In genomic region chr5:82389347-82389746, GRCh38 we compare ENCODE assay signal across 15 cellular contexts.
DNase-seq lines count a peak whose midpoint lies in the region; ATAC-seq and TF ChIP-seq lines count a peak whose summit lies in the region.
"Had no signal": no experiment of that assay in that cellular context is flagged by ENCODE, and none has a peak within 500 bp of the region (broad histone marks: within the 10 kb centered on the region; RNA-seq: fewer than 3 reads in every experiment).

No MANE protein-coding gene starts in this region.

- no peaks in the 10 kb centered on the region for H3K36me3 Mint-ChIP-seq in activated naive CD4-positive, alpha-beta T cell treated with anti-CD3 and anti-CD28 coated beads for 36 hours (ENCODE audit: low read depth)
- H3K36me3 Mint-ChIP-seq in activated naive CD4-positive, alpha-beta T cell treated with anti-CD3 and anti-CD28 coated beads, Interleukin-2, amount 10 ng/mL, durations not matched to agents 7 days and 5 days, result no peaks in the 10 kb centered on the region
- H3K36me3 Mint-ChIP-seq: WTC11 had no signal

- H3K9ac ChIP-seq in SK-N-MC (ENCODE audit: insufficient read length) (no peak overlapping the region), fibroblast of lung (ENCODE audit: insufficient read depth, low read length) (no peak overlapping the region)
- H3K9ac ChIP-seq: KMS-11 had no signal

- no peaks in the 10 kb centered on the region for H4K20me1 ChIP-seq in fibroblast of lung (ENCODE audit: control insufficient read depth, extremely low read depth, insufficient read depth, low read length)

- H3K79me2 ChIP-seq in fibroblast of lung (ENCODE audit: control insufficient read depth, insufficient read depth, low read length), result no peaks in the 10 kb centered on the region

- H3K9me3 ChIP-seq in SK-N-MC (ENCODE audit: low read depth, low read length) (no peaks in the 10 kb centered on the region), fibroblast of lung (ENCODE audit: control insufficient read depth, insufficient read depth, low read depth, low read length) (no peaks in the 10 kb centered on the region), thoracic aorta (no peaks in the 10 kb centered on the region)
- H3K9me3 ChIP-seq: colonic mucosa, prostate gland had no signal

- no peaks in the 10 kb centered on the region for H3K9me3 Mint-ChIP-seq in activated naive CD4-positive, alpha-beta T cell treated with anti-CD3 and anti-CD28 coated beads for 36 hours
- no peaks in the 10 kb centered on the region for H3K9me3 Mint-ChIP-seq in activated naive CD4-positive, alpha-beta T cell treated with anti-CD3 and anti-CD28 coated beads, Interleukin-2, amount 10 ng/mL, durations not matched to agents 7 days and 5 days
- H3K9me3 Mint-ChIP-seq: WTC11 had no signal

- TF ChIP-seq CTCF in fibroblast of lung (conservative IDR thresholded peaks at IDR 0.05 in 1 of 2, IDR thresholded peaks at IDR 0.05 in 1 of 2; ENCODE audit: low read depth in 1 of 2, low read length in 2 of 2), result no peak
- TF ChIP-seq CTCF in thoracic aorta (IDR thresholded peaks at IDR 0.05), result no peak

- H3K27ac Mint-ChIP-seq in activated naive CD4-positive, alpha-beta T cell treated with anti-CD3 and anti-CD28 coated beads for 36 hours, result peak overlapping the region; percentile 66
- H3K27ac Mint-ChIP-seq in activated naive CD4-positive, alpha-beta T cell treated with anti-CD3 and anti-CD28 coated beads, Interleukin-2, amount 10 ng/mL, durations not matched to agents 7 days and 5 days, result no peak overlapping the region
- H3K27ac Mint-ChIP-seq: WTC11 had no signal

- H2AFZ ChIP-seq in fibroblast of lung (ENCODE audit: low read length), result no peak overlapping the region

- H3K36me3 ChIP-seq in SK-N-MC (ENCODE audit: insufficient read depth, low read length) (no peaks in the 10 kb centered on the region), fibroblast of lung (ENCODE audit: control insufficient read depth, insufficient read depth, low read length) (no peaks in the 10 kb centered on the region), thoracic aorta (no peaks in the 10 kb centered on the region)
- H3K36me3 ChIP-seq: colonic mucosa, prostate gland had no signal

- H3K4me3 ChIP-seq in SK-N-MC (peak overlapping the region; percentile 1; the same call in 1 of the 2 replicates), fibroblast of lung (replicated peaks in 1 of 4; ENCODE audit: control extremely low read depth in 1 of 4, insufficient read depth in 1 of 4, low read depth in 3 of 4, low read length in 4 of 4) (no peak overlapping the region), thoracic aorta (peak overlapping the region; percentile 7)
- H3K4me3 ChIP-seq: colonic mucosa, prostate gland had no signal

- H3K27me3 ChIP-seq in fibroblast of lung (ENCODE audit: control insufficient read depth, insufficient read depth, low read length) (no peaks in the 10 kb centered on the region), thoracic aorta (replicated peaks; ENCODE audit: insufficient read depth) (no peaks in the 10 kb centered on the region)
- H3K27me3 ChIP-seq: colonic mucosa had no signal

- peak overlapping the region; percentile 40 for H3K4me2 ChIP-seq in fibroblast of lung (ENCODE audit: extremely low read depth, insufficient read depth, low read length)
- H3K4me2 ChIP-seq: KMS-11 had no signal

- H3K27ac ChIP-seq in SK-N-MC (no peak overlapping the region), fibroblast of lung (ENCODE audit: insufficient read depth, low read length) (peak overlapping the region; percentile 50), thoracic aorta (peak overlapping the region; percentile 70)
- H3K27ac ChIP-seq: colonic mucosa, KMS-11, prostate gland had no signal

- CTCF ChIA-PET in activated naive CD4-positive, alpha-beta T cell treated with anti-CD3 and anti-CD28 coated beads for 36 hours (lab: Charles Lee), result interaction anchor here (0.6 to 0.9 kb wide), 2 partner anchors 36 to 81 kb away, joined by 3 to 4 read pairs; no protein-coding TSS in a partner anchor
- CTCF ChIA-PET in activated naive CD4-positive, alpha-beta T cell treated with anti-CD3 and anti-CD28 coated beads, Interleukin-2, amount 10 ng/mL, durations not matched to agents 7 days and 5 days (lab: Charles Lee), result interaction anchor here (0.6 kb wide), 1 partner anchor 1083 kb away, joined by 3 read pairs; no protein-coding TSS in a partner anchor

- peak; percentile 23 for ATAC-seq in thoracic aorta (ENCODE audit: insufficient number of reproducible peaks, low FRiP score, low read depth)
- ATAC-seq in HG02763 (IDR thresholded peaks at IDR 0.05; ENCODE audit: unreplicated experiment), result no peak
- ATAC-seq: WTC11 had no signal

- peaks cover 2% of the 10 kb centered on the region for H3K27me3 Mint-ChIP-seq in activated naive CD4-positive, alpha-beta T cell treated with anti-CD3 and anti-CD28 coated beads for 36 hours (ENCODE audit: low read depth)
- H3K27me3 Mint-ChIP-seq in activated naive CD4-positive, alpha-beta T cell treated with anti-CD3 and anti-CD28 coated beads, Interleukin-2, amount 10 ng/mL, durations not matched to agents 7 days and 5 days, result peaks cover 13% of the 10 kb centered on the region

- H3K4me3 Mint-ChIP-seq in activated naive CD4-positive, alpha-beta T cell treated with anti-CD3 and anti-CD28 coated beads for 36 hours, result no peak overlapping the region
- H3K4me3 Mint-ChIP-seq in activated naive CD4-positive, alpha-beta T cell treated with anti-CD3 and anti-CD28 coated beads, Interleukin-2, amount 10 ng/mL, durations not matched to agents 7 days and 5 days, result no peak overlapping the region
- H3K4me3 Mint-ChIP-seq: WTC11 had no signal

- peaks cover 11% of the 10 kb centered on the region for H3K4me1 Mint-ChIP-seq in activated naive CD4-positive, alpha-beta T cell treated with anti-CD3 and anti-CD28 coated beads for 36 hours (ENCODE audit: low read depth)
- peaks cover 10% of the 10 kb centered on the region for H3K4me1 Mint-ChIP-seq in activated naive CD4-positive, alpha-beta T cell treated with anti-CD3 and anti-CD28 coated beads, Interleukin-2, amount 10 ng/mL, durations not matched to agents 7 days and 5 days

- DNase-seq in activated naive CD4-positive, alpha-beta T cell treated with anti-CD3 and anti-CD28 coated beads for 36 hours, result no peak
- no peak for DNase-seq in activated naive CD4-positive, alpha-beta T cell treated with anti-CD3 and anti-CD28 coated beads, Interleukin-2, amount 10 ng/mL, durations not matched to agents 7 days and 5 days
- DNase-seq in SK-N-MC (ENCODE audit: low read depth, low spot score) (no peak), fibroblast of lung (ENCODE audit: low read depth in 2 of 2) (no peak), thoracic aorta (ENCODE audit: low spot score) (no peak), NCI-H1436 (lab: John Stamatoyannopoulos, UW) (no peak), NCI-H1436 treated with DMSO at 0.1 percent for 48 hours (lab: John Stamatoyannopoulos, UW) (no peak)
- DNase-seq: activated CD8-positive, alpha-beta memory T cell treated with anti-CD3 and anti-CD28 coated beads, Interleukin-2, amount 50 U/mL, for 48 hours; amygdala; head of caudate nucleus had no signal

- H3K4me1 ChIP-seq in fibroblast of lung (ENCODE audit: control insufficient read depth, extremely low read depth, insufficient read depth, low read length) (peaks cover 7% of the 10 kb centered on the region), thoracic aorta (ENCODE audit: control insufficient read depth in 1 of 2, low read depth in 2 of 2) (peaks cover 0 to 23% of the 10 kb centered on the region in 2 donors)
- H3K4me1 ChIP-seq: colonic mucosa, prostate gland had no signal

- intact Hi-C loops in activated naive CD4-positive, alpha-beta T cell treated with anti-CD3 and anti-CD28 coated beads for 36 hours (cut with micrococcal nuclease), result loop anchor here (1.0 to 2.0 kb wide), 2 partner anchors 21 to 32 kb away; no protein-coding TSS in a partner anchor

Comparison
In these comparisons a context has a peak if more than half of its experiments do, and no peak if none do; other contexts are left out.
1. H3K4me3 ChIP-seq: peak in SK-N-MC (single experiment) and thoracic aorta (single experiment); none in fibroblast of lung (0 of 4).